ENCODE assay signal across 10 cellular contexts in the genomic region with DNA sequence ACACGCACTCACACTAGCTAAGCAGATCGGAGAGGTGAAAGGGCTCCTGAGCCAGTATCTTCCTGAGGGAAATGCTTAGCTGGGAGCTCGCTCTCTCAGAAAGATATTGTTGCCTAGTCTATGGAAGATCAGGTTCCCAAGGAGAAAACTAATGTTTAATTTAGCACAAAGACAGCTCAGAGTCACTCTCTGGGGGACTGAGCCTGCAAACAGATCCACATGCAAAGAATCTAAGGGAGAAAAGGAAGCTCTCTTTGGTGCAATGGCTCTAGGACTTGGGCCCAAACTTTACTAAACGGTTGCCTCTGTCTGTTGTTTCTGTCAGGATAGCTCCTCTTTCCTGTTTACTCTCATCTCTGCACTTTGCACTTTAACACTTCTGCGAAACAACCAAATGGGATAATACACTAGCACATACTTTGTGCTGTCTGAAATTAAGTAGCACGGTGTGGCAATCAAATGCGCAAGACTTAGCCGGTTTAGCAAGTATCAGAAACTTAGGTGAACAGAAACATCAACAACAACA. TPM values are rescaled to one million over a fixed set of nuclear protein-coding genes. Genes with fewer than 3 reads are reported as not detected.
DNase-seq lines count a peak whose midpoint lies in the region; ATAC-seq, FAIRE-seq and TF ChIP-seq lines count a peak whose summit lies in the region.
"Had no signal": no experiment of that assay in that cellular context is flagged by ENCODE, and none has a peak within 500 bp of the region (broad histone marks: within the 10 kb centered on the region; RNA-seq: fewer than 3 reads in every experiment).

No MANE protein-coding gene starts in this region.

- H3K36me3 ChIP-seq in astrocyte (ENCODE audit: insufficient read depth, low read length), result peaks cover 6% of the 10 kb centered on the region
- H3K36me3 ChIP-seq in left lung, result no peaks in the 10 kb centered on the region
- H3K36me3 ChIP-seq in subcutaneous abdominal adipose tissue (ENCODE audit: control insufficient read depth in 5 of 5, insufficient read depth in 5 of 5, low read length in 5 of 5), result peaks cover 0 to 6% (median 0%) of the 10 kb centered on the region in 5 donors

- TF ChIP-seq CTCF in astrocyte (IDR thresholded peaks at IDR 0.05; ENCODE audit: insufficient read depth, low read depth, low read length), result no peak
- no peak for TF ChIP-seq CTCF in left lung (IDR thresholded peaks at IDR 0.05)

- intact Hi-C loops in activated CD4-positive, alpha-beta T cell treated with anti-CD3 and anti-CD28 coated beads, Interleukin-2, amount 10 ng/mL, durations not matched to agents 24 days and 14 days (cut with micrococcal nuclease), result no loop called here
- intact Hi-C loops in left lung (cut with DNase I), result no loop called here

- H3K4me3 Mint-ChIP-seq in activated CD4-positive, alpha-beta T cell treated with anti-CD3 and anti-CD28 coated beads, Interleukin-2, amount 10 ng/mL, durations not matched to agents 24 days and 14 days, result peak overlapping the region; percentile 1
- H3K4me3 Mint-ChIP-seq in astrocyte (ENCODE audit: unreplicated experiment), result peak overlapping the region; percentile 63

- H3K4me1 Mint-ChIP-seq in activated CD4-positive, alpha-beta T cell treated with anti-CD3 and anti-CD28 coated beads, Interleukin-2, amount 10 ng/mL, durations not matched to agents 24 days and 14 days, result peaks cover 56% of the 10 kb centered on the region
- peaks cover 51% of the 10 kb centered on the region for H3K4me1 Mint-ChIP-seq in astrocyte (ENCODE audit: low read depth, unreplicated experiment)

- ATAC-seq in left lung (peak; percentile 9), HG02678 (IDR thresholded peaks at IDR 0.05; ENCODE audit: unreplicated experiment) (no peak), GM21786 (IDR thresholded peaks at IDR 0.05; ENCODE audit: unreplicated experiment) (no peak)

- H3K27ac Mint-ChIP-seq in activated CD4-positive, alpha-beta T cell treated with anti-CD3 and anti-CD28 coated beads, Interleukin-2, amount 10 ng/mL, durations not matched to agents 24 days and 14 days, result no peak overlapping the region
- H3K27ac Mint-ChIP-seq in astrocyte (ENCODE audit: unreplicated experiment), result peak overlapping the region; percentile 50

- H3K9me3 Mint-ChIP-seq in activated CD4-positive, alpha-beta T cell treated with anti-CD3 and anti-CD28 coated beads, Interleukin-2, amount 10 ng/mL, durations not matched to agents 24 days and 14 days, result peaks cover 7% of the 10 kb centered on the region
- no peaks in the 10 kb centered on the region for H3K9me3 Mint-ChIP-seq in astrocyte (ENCODE audit: unreplicated experiment)

- peak overlapping the region; percentile 24 for H3K4me2 ChIP-seq in astrocyte (ENCODE audit: low read length)

- peaks cover 33% of the 10 kb centered on the region for H3K36me3 Mint-ChIP-seq in activated CD4-positive, alpha-beta T cell treated with anti-CD3 and anti-CD28 coated beads, Interleukin-2, amount 10 ng/mL, durations not matched to agents 24 days and 14 days (ENCODE audit: low read depth)
- peaks cover 9% of the 10 kb centered on the region for H3K36me3 Mint-ChIP-seq in astrocyte (ENCODE audit: low read depth, unreplicated experiment)

- H4K20me1 ChIP-seq in astrocyte (ENCODE audit: insufficient read depth, low read length), result no peaks in the 10 kb centered on the region

- no peak overlapping the region for H3K4me3 ChIP-seq in astrocyte (ENCODE audit: insufficient read depth, low read depth, low read length)
- H3K4me3 ChIP-seq in left lung, result no peak overlapping the region
- H3K4me3 ChIP-seq in subcutaneous abdominal adipose tissue (ENCODE audit: low read depth in 1 of 5, low read length in 5 of 5), result peak overlapping the region in 1 of 5 donors; percentile 3

- no peak overlapping the region for H2AFZ ChIP-seq in astrocyte (ENCODE audit: low read depth, low read length)

- no peaks in the 10 kb centered on the region for H3K27me3 Mint-ChIP-seq in activated CD4-positive, alpha-beta T cell treated with anti-CD3 and anti-CD28 coated beads, Interleukin-2, amount 10 ng/mL, durations not matched to agents 24 days and 14 days
- H3K27me3 Mint-ChIP-seq in astrocyte (ENCODE audit: low read depth, unreplicated experiment), result no peaks in the 10 kb centered on the region

- DNase-seq in activated CD4-positive, alpha-beta T cell treated with anti-CD3 and anti-CD28 coated beads, Interleukin-2, amount 10 ng/mL, durations not matched to agents 24 days and 14 days, result no peak
- DNase-seq in activated CD4-positive, alpha-beta T cell treated with anti-CD3 and anti-CD28 coated beads, Interleukin-2, amount 50 U/mL, for 4 hours, result no peak
- no peak for DNase-seq in astrocyte (ENCODE audit: low read depth)
- DNase-seq in left lung, result no peak
- no peak for DNase-seq in DMS53 treated with DMSO at 0.1 percent for 48 hours (lab: John Stamatoyannopoulos, UW; ENCODE audit: unreplicated experiment)
- DNase-seq: head of caudate nucleus; stimulated activated CD8-positive, alpha-beta memory T cell treated with anti-CD3 and anti-CD28 coated beads, Interleukin-4, amount 100 ng/mL, for 48 hours had no signal

- H3K4me1 ChIP-seq in astrocyte (ENCODE audit: insufficient read depth, low read length) (peaks cover 37% of the 10 kb centered on the region), left lung (peaks cover 58 to 90% of the 10 kb centered on the region in 2 donors), subcutaneous abdominal adipose tissue (ENCODE audit: control insufficient read depth in 5 of 5, insufficient read depth in 5 of 5, low read length in 5 of 5) (peaks cover 5 to 62% (median 50%) of the 10 kb centered on the region in 5 donors)

- H3K27me3 ChIP-seq in astrocyte (ENCODE audit: insufficient read depth, low read length) (no peaks in the 10 kb centered on the region), left lung (no peaks in the 10 kb centered on the region), subcutaneous abdominal adipose tissue (ENCODE audit: control insufficient read depth in 5 of 5, insufficient read depth in 4 of 5, low read length in 5 of 5) (no peaks in the 10 kb centered on the region)

- H3K9me3 ChIP-seq in astrocyte (ENCODE audit: insufficient read depth, low read depth, low read length) (no peaks in the 10 kb centered on the region), left lung (no peaks in the 10 kb centered on the region), subcutaneous abdominal adipose tissue (ENCODE audit: control insufficient read depth in 5 of 5, low read length in 5 of 5) (no peaks in the 10 kb centered on the region)

- no peak for FAIRE-seq in astrocyte (lab: Jason Lieb, UNC)

- H3K27ac ChIP-seq in astrocyte (ENCODE audit: low read depth, low read length), result peak overlapping the region; percentile 22
- peak overlapping the region; percentile 42 to 45 for H3K27ac ChIP-seq in left lung
- peak overlapping the region; percentile 37 for H3K27ac ChIP-seq in subcutaneous abdominal adipose tissue (ENCODE audit: low read depth, low read length)

- H3K79me2 ChIP-seq in astrocyte (ENCODE audit: insufficient read depth, low read length), result peaks cover 98% of the 10 kb centered on the region

- H3K9ac ChIP-seq in astrocyte (ENCODE audit: low read length) (peak overlapping the region; percentile 18), subcutaneous abdominal adipose tissue (ENCODE audit: low read length in 5 of 5) (peak overlapping the region in 1 of 5 donors; percentile 14)

RNA-seq across cellular contexts. Expression of a gene that starts 10.7 kb away (rescaled TPM):
- total RNA-seq in activated CD4-positive, alpha-beta T cell treated with anti-CD3 and anti-CD28 coated beads, Interleukin-2, amount 10 ng/mL, durations not matched to agents 24 days and 14 days, result 11.9 and 12.4 TPM in 2 replicates
- total RNA-seq in astrocyte, result 27.1 and 27.4 TPM in 2 replicates
- 10 to 100 TPM; 18.7 to 24.7 TPM for total RNA-seq in left lung

RNA-seq across cellular contexts. Expression of a gene that starts 57.4 kb away (rescaled TPM):
- 27.6 and 31.8 TPM in 2 replicates for total RNA-seq in activated CD4-positive, alpha-beta T cell treated with anti-CD3 and anti-CD28 coated beads, Interleukin-2, amount 10 ng/mL, durations not matched to agents 24 days and 14 days
- total RNA-seq in astrocyte, result 23.4 and 26.2 TPM in 2 replicates
- total RNA-seq in left lung, result 10 to 100 TPM; 18.1 to 27.7 TPM

RNA-seq across cellular contexts. Expression of a gene that starts 57.5 kb away (rescaled TPM):
- 9.9 and 11.9 TPM in 2 replicates for total RNA-seq in activated CD4-positive, alpha-beta T cell treated with anti-CD3 and anti-CD28 coated beads, Interleukin-2, amount 10 ng/mL, durations not matched to agents 24 days and 14 days
- 13.4 and 13.9 TPM in 2 replicates for total RNA-seq in astrocyte
- total RNA-seq in left lung, result 10 to 100 TPM; 10.4 to 13.0 TPM
